ENCODE assay signal across 22 cellular contexts in genomic region chr2:75284345-75284744, GRCh38.
"Had no signal": no experiment of that assay in that cellular context is flagged by ENCODE, and none has a peak within 500 bp of the region (broad histone marks: within the 10 kb centered on the region; RNA-seq: fewer than 3 reads in every experiment).

No MANE protein-coding gene starts in this region.

- H3K27ac ChIP-seq: ascending aorta, epithelial cell of prostate, gastrocnemius medialis, heart right ventricle, lower lobe of right lung, prostate gland, skin epidermis, suprapubic skin had no signal

- H3K27me3 ChIP-seq: ascending aorta, gastrocnemius medialis, suprapubic skin had no signal

- DNase-seq: activated CD4-positive, alpha-beta T cell treated with anti-CD3 and anti-CD28 coated beads, Interleukin-2, amount 10 ng/mL, durations not matched to agents 24 days and 14 days; activated CD4-positive, CD25-positive, alpha-beta regulatory T cell; activated CD8-positive, alpha-beta memory T cell treated with anti-CD3 and anti-CD28 coated beads for 24 hours; activated naive CD4-positive, alpha-beta T cell treated with Interleukin-2 at 50 U/mL for 16 hours; activated naive CD8-positive, alpha-beta T cell treated with anti-CD3 and anti-CD28 coated beads, Interleukin-2, amount 50 U/mL, for 24 hours; dermis blood vessel endothelial cell; effector memory CD8-positive, alpha-beta T cell; gastrocnemius medialis; heart right ventricle; left colon; lower lobe of right lung; midbrain; right cardiac atrium; stimulated activated CD4-positive, alpha-beta T cell treated with anti-CD3 and anti-CD28 coated beads, Interleukin-15, amount 100 ng/mL, for 24 hours; stimulated activated CD4-positive, alpha-beta T cell treated with anti-CD3 and anti-CD28 coated beads, Interleukin-4, amount 100 ng/mL, for 1 hour; stimulated activated naive CD4-positive, alpha-beta T cell treated with Interleukin-2 at 50 U/mL for 16 hours had no signal

- H3K4me1 ChIP-seq: ascending aorta, gastrocnemius medialis, lower lobe of right lung, prostate gland, suprapubic skin had no signal

- H3K36me3 ChIP-seq: ascending aorta, gastrocnemius medialis, heart right ventricle, lower lobe of right lung, prostate gland, suprapubic skin had no signal

- H3K9me3 ChIP-seq: ascending aorta, gastrocnemius medialis, heart right ventricle, lower lobe of right lung, prostate gland, suprapubic skin had no signal

- FAIRE-seq: bronchial epithelial cell had no signal

- ATAC-seq: activated naive CD8-positive, alpha-beta T cell treated with anti-CD3 and anti-CD28 coated beads, Interleukin-2, amount 50 U/mL, for 24 hours; effector memory CD8-positive, alpha-beta T cell; gastrocnemius medialis; heart right ventricle; left colon; lower lobe of right lung; right cardiac atrium had no signal

- H3K4me3 ChIP-seq: ascending aorta, gastrocnemius medialis, heart right ventricle, lower lobe of right lung, prostate gland, skin epidermis, suprapubic skin had no signal
